In the genomic region with DNA sequence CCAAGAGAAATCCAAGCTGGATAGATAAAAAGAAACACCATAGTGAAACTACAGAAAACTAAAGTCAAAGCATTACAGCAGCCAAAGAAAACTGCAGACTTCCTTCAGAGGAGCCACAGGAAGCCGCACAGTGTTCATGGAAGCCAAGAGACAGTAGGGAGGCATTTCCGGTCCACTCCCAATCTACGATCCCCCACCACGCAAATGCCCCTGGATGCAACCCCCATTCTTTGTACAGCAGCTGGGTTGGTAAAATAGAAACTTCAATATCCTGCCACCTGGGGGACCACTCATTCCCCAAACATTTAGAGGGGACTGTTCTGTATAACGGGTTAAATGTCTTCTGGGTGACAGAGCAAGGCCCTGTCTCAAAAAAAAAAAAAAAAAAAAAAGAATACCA, we compare ENCODE assay signal across 18 cellular contexts. TPM values are rescaled to one million over a fixed set of nuclear protein-coding genes. Genes with fewer than 3 reads are reported as not detected.
DNase-seq lines count a peak whose midpoint lies in the region; ATAC-seq and TF ChIP-seq lines count a peak whose summit lies in the region.
"Had no signal": no experiment of that assay in that cellular context is flagged by ENCODE, and none has a peak within 500 bp of the region (broad histone marks: within the 10 kb centered on the region; RNA-seq: fewer than 3 reads in every experiment).

No MANE protein-coding gene starts in this region.

- CTCF ChIA-PET in OCI-LY7 (lab: Charles Lee; ENCODE audit: unreplicated experiment): no interaction called here

- intact Hi-C loops in OCI-LY7 (cut with micrococcal nuclease; ENCODE audit: unreplicated experiment): no loop called here

- no peak overlapping the region for H3K4me2 ChIP-seq in OCI-LY7 (ENCODE audit: low read length)

- H4K20me1 ChIP-seq in OCI-LY7 (ENCODE audit: insufficient read depth, low read length): no peaks in the 10 kb centered on the region

- H3K27ac ChIP-seq in OCI-LY7 (ENCODE audit: low read depth, low read length, poor library complexity, severe bottlenecking): no peak overlapping the region

- H2AFZ ChIP-seq in OCI-LY7 (ENCODE audit: low read length): no peak overlapping the region

- H3K4me3 ChIP-seq in OCI-LY7 (ENCODE audit: low read depth, low read length, poor library complexity, severe bottlenecking) (no peak overlapping the region), epithelial cell of proximal tubule (ENCODE audit: low read depth, low read length) (no peak overlapping the region)

- H3K9me3 ChIP-seq in OCI-LY7 (ENCODE audit: low read length): no peaks in the 10 kb centered on the region
- H3K9me3 ChIP-seq: BE2C had no signal

- no peaks in the 10 kb centered on the region for H3K36me3 ChIP-seq in OCI-LY7 (ENCODE audit: insufficient read depth, low read length)
- H3K36me3 ChIP-seq: BE2C had no signal

- POLR2A ChIA-PET in OCI-LY7 (lab: Charles Lee): no interaction called here

- no peaks in the 10 kb centered on the region for H3K4me1 ChIP-seq in OCI-LY7 (ENCODE audit: insufficient read depth, low read length, poor library complexity, severe bottlenecking)
- H3K4me1 ChIP-seq: BE2C had no signal

- H3K79me2 ChIP-seq in OCI-LY7 (ENCODE audit: insufficient read depth, low read depth, low read length): no peaks in the 10 kb centered on the region

- TF ChIP-seq CTCF in OCI-LY7 (conservative IDR thresholded peaks at IDR 0.05; ENCODE audit: low read length): peak; percentile 66
- TF ChIP-seq CTCF in epithelial cell of proximal tubule (conservative IDR thresholded peaks at IDR 0.05; ENCODE audit: low read depth, low read length): peak; percentile 47

- H3K9me2 ChIP-seq in OCI-LY7 (ENCODE audit: insufficient read depth, low read length): no peaks in the 10 kb centered on the region

- DNase-seq in stimulated activated CD4-positive, alpha-beta T cell treated with anti-CD3 and anti-CD28 coated beads, Interleukin-4, amount 100 ng/mL, for 24 hours: peak; percentile 34
- DNase-seq in stimulated activated CD4-positive, alpha-beta T cell treated with anti-CD3 and anti-CD28 coated beads, Interleukin-12 subunit alpha, Interleukin-12 subunit beta, amount 100 ng/mL, for 4 hours: no peak
- peak; percentile 13 for DNase-seq in OCI-LY7 (ENCODE audit: low spot score)
- DNase-seq in epithelial cell of proximal tubule (ENCODE audit: low read depth): no peak
- DNase-seq in AG08395 (ENCODE audit: low spot score): no peak
- no peak for DNase-seq in activated T-cell treated with anti-CD3 and anti-CD28 coated beads, Interleukin-2, amount 50 U/mL, for 1 hour
- no peak for DNase-seq in DMS153 treated with DMSO at 0.1 percent for 48 hours (lab: John Stamatoyannopoulos, UW; ENCODE audit: unreplicated experiment)
- DNase-seq: activated T-cell treated with anti-CD3 and anti-CD28 coated beads for 4 hours, BE2C, DMS53, mammary epithelial cell, NCI-H187, NCI-H526 had no signal

- no peak for ATAC-seq in GM21528 (IDR thresholded peaks at IDR 0.05; ENCODE audit: low FRiP score, unreplicated experiment)
- ATAC-seq: naive thymus-derived CD4-positive, alpha-beta T cell had no signal

- no TSS peak for BruUV-seq in OCI-LY7 (replicated peaks; lab: Mats Ljungman, UMichigan)

RNA-seq across cellular contexts. Expression of a gene that starts 43.9 kb away (rescaled TPM):
- total RNA-seq in OCI-LY7 (2014; rRNA removed; shearing (Covaris generic)): not detected in 2 replicates
- total RNA-seq in OCI-LY7 (2022) (not detected in 2 replicates), epithelial cell of proximal tubule (not detected in 2 replicates)
- total RNA-seq: LHCN-M2; mammary epithelial cell; naive thymus-derived CD4-positive, alpha-beta T cell; T-helper 2 cell treated with Interferon-gamma antibody and Interleukin-4, amounts not matched to agents 100 ng/mL and 5 ng/mL, for 36 hours had no signal

RNA-seq across cellular contexts. Expression of a gene that starts 46.4 kb away (rescaled TPM):
- 104 and 121 TPM in 2 replicates for total RNA-seq in OCI-LY7 (2014; rRNA removed; shearing (Covaris generic))
- total RNA-seq in OCI-LY7 (2022): 137 and 141 TPM in 2 replicates
- total RNA-seq in epithelial cell of proximal tubule: 29.6 and 47.2 TPM in 2 replicates

RNA-seq across cellular contexts. Expression of a gene that starts 58.3 kb away (rescaled TPM):
- not detected in 2 replicates for total RNA-seq in OCI-LY7 (2014; rRNA removed; shearing (Covaris generic))
- total RNA-seq in OCI-LY7 (2022) (not detected in 2 replicates), epithelial cell of proximal tubule (not detected in 2 replicates)
- total RNA-seq: chondrocyte; LHCN-M2; mammary epithelial cell; naive thymus-derived CD4-positive, alpha-beta T cell; T-helper 2 cell treated with Interferon-gamma antibody and Interleukin-4, amounts not matched to agents 100 ng/mL and 5 ng/mL, for 36 hours had no signal

Comparison
In these comparisons a context has a peak if more than half of its experiments do, and no peak if none do; other contexts are left out.
1. DNase-seq: peak in stimulated activated CD4-positive, alpha-beta T cell treated with anti-CD3 and anti-CD28 coated beads, Interleukin-4, amount 100 ng/mL, for 24 hours (single experiment) and OCI-LY7 (single experiment); none in stimulated activated CD4-positive, alpha-beta T cell treated with anti-CD3 and anti-CD28 coated beads, Interleukin-12 subunit alpha, Interleukin-12 subunit beta, amount 100 ng/mL, for 4 hours (single experiment), epithelial cell of proximal tubule (single experiment), AG08395 (single experiment), activated T-cell treated with anti-CD3 and anti-CD28 coated beads, Interleukin-2, amount 50 U/mL, for 1 hour (single experiment) and DMS153 treated with DMSO at 0.1 percent for 48 hours (single experiment).